In the genomic region with DNA sequence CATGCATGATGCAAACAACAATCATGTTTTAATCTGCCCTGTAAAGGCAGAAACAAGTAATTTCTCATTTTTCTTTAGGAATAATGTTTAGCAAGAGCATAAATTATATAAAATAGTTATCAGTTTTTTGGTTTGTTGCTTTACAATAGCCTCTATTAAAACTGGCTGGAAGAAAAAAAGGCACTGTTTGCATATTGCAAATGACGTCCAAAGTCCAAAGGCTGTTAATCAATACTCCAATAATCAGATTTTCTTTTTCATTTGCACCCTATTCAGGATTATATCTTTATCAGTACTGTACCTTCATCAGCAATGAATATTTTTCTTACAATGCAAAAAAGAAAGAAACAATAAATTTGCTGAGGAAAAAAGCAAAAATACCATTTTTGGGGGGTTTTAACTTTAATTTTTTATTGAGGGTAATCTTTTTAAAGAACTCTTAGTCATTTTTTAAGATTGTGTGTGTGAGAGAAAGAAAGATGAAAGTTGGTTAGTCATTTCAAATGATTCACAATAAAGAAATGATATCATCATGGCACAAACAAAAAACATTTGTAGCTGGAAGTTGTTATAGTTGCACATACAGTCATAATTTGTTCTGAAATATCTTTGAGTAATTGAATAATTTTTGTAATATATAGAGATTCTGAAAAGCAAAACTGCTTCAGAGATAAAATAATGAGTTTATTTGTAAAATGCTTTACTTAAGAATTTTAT, we compare ENCODE assay signal across 2 cellular contexts.
TF ChIP-seq lines count a peak whose summit lies in the region.

No MANE protein-coding gene starts in this region.

TF ChIP-seq in endothelial cell of umbilical vein, 7 proteins besides CTCF, POLR2A, EP300 and RAD21:
- TF ChIP-seq EZH2 (IDR thresholded peaks at IDR 0.05; ENCODE audit: borderline replicate concordance, low read depth, low read length, severe bottlenecking) (no peak), JUN (IDR thresholded peaks at IDR 0.05; ENCODE audit: borderline replicate concordance, insufficient read depth, insufficient read length, low read depth) (no peak), FOS (IDR thresholded peaks at IDR 0.05; ENCODE audit: borderline replicate concordance, insufficient read depth, low read length) (peak; percentile 4), POLR2AphosphoS5 (IDR thresholded peaks at IDR 0.05; ENCODE audit: insufficient read depth, low read depth, low read length) (no peak)
- TF ChIP-seq, protein P1, sequence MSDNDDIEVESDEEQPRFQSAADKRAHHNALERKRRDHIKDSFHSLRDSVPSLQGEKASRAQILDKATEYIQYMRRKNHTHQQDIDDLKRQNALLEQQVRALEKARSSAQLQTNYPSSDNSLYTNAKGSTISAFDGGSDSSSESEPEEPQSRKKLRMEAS (IDR thresholded peaks at IDR 0.05; ENCODE audit: insufficient read depth, insufficient read length) = no peak
TF ChIP-seq in endothelial cell of umbilical vein: peak in this region for 1.

TF ChIP-seq in liver, 16 proteins besides CTCF, POLR2A, EP300 and RAD21:
- TF ChIP-seq, protein P2, sequence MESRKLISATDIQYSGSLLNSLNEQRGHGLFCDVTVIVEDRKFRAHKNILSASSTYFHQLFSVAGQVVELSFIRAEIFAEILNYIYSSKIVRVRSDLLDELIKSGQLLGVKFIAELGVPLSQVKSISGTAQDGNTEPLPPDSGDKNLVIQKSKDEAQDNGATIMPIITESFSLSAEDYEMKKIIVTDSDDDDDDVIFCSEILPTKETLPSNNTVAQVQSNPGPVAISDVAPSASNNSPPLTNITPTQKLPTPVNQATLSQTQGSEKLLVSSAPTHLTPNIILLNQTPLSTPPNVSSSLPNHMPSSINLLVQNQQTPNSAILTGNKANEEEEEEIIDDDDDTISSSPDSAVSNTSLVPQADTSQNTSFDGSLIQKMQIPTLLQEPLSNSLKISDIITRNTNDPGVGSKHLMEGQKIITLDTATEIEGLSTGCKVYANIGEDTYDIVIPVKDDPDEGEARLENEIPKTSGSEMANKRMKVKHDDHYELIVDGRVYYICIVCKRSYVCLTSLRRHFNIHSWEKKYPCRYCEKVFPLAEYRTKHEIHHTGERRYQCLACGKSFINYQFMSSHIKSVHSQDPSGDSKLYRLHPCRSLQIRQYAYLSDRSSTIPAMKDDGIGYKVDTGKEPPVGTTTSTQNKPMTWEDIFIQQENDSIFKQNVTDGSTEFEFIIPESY (IDR thresholded peaks at IDR 0.05) = no peak
- TF ChIP-seq HNF4A (conservative IDR thresholded peaks at IDR 0.05) = peak; percentile 75 to 92
- TF ChIP-seq YY1 (IDR thresholded peaks at IDR 0.05) = no peak
- TF ChIP-seq, protein P3, sequence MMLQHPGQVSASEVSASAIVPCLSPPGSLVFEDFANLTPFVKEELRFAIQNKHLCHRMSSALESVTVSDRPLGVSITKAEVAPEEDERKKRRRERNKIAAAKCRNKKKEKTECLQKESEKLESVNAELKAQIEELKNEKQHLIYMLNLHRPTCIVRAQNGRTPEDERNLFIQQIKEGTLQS (IDR thresholded peaks at IDR 0.05) = peak; percentile 71
- peak; percentile 70 for TF ChIP-seq HNF4G (IDR thresholded peaks at IDR 0.05)
- TF ChIP-seq SP1 (IDR thresholded peaks at IDR 0.05) = peak; percentile 42
